8 cellular contexts compared by ENCODE assay signal in the genomic region with DNA sequence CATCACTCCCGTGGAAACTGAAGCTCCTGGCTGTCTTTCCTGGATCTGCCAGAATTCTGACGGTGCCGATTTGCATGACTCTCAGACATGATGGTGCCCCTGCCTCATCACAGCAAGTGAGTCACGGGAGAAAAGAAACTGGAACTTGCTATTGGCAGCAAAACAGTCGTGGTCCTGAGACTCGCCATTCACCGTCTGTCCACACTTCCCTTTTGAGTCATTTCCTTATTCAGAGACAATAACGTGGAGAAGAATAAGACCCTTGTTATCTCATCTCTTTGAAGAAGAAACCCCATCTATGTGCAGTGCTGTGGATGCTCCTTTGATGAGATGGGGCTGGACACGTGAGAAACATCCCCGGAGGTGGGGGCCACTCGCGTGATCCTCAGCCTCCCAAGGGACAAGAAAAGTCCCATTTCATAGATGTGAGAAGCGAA. TPM values are rescaled to one million over a fixed set of nuclear protein-coding genes. Genes with fewer than 3 reads are reported as not detected.
DNase-seq lines count a peak whose midpoint lies in the region; ATAC-seq and TF ChIP-seq lines count a peak whose summit lies in the region.

No MANE protein-coding gene starts in this region.

- TF ChIP-seq POLR2A in heart left ventricle (IDR thresholded peaks at IDR 0.05): no peak

- no peaks in the 10 kb centered on the region for H3K36me3 ChIP-seq in heart left ventricle

- DNase-seq in heart left ventricle: no peak
- DNase-seq in Right ventricle myocardium superior: no peak
- DNase-seq in RPMI7951 (ENCODE audit: low read depth): peak; percentile 80
- peak; percentile 87 for DNase-seq in medulla oblongata (ENCODE audit: extremely low spot score)
- no peak for DNase-seq in cerebellum (ENCODE audit: low spot score)
- DNase-seq in NCI-H2171 (lab: John Stamatoyannopoulos, UW): no peak
- no peak for DNase-seq in COLO668 (lab: John Stamatoyannopoulos, UW; ENCODE audit: unreplicated experiment)

- H3K27ac ChIP-seq in heart left ventricle: no peak overlapping the region

- H3K4me1 ChIP-seq in heart left ventricle: peaks cover 0 to 12% (median 0%) of the 10 kb centered on the region in 12 donors

- intact Hi-C loops in heart left ventricle (cut with DNase I): no loop called here
- intact Hi-C loops in Right ventricle myocardium superior (cut with DNase I): no loop called here

- ATAC-seq in heart left ventricle: peak in 3 of 4 donors; percentile 42 to 65 (median 49)
- ATAC-seq in Right ventricle myocardium superior (ENCODE audit: poor library complexity): no peak
- ATAC-seq in HG02943 (IDR thresholded peaks at IDR 0.05; ENCODE audit: low read depth, unreplicated experiment): peak; percentile 54

- peaks cover 0 to 10% (median 0%) of the 10 kb centered on the region in 9 donors for H3K27me3 ChIP-seq in heart left ventricle

- no peak for TF ChIP-seq CTCF in heart left ventricle (IDR thresholded peaks at IDR 0.05)

- H3K4me3 ChIP-seq in heart left ventricle: peak overlapping the region in 4 of 12 donors; percentile 3 to 39 (median 29)

- H3K9me3 ChIP-seq in heart left ventricle: no peaks in the 10 kb centered on the region

- 40 to 50% (median 41%) methylated on average over 13 of the region's 13 CpGs for WGBS in heart left ventricle, 4 donors

RNA-seq across cellular contexts. Expression of gene GPR31, which starts 4.2 kb away (rescaled TPM):
- total RNA-seq in heart left ventricle (not detected), Right ventricle myocardium superior (not detected), cerebellum (not detected)
- polyA plus RNA-seq in heart left ventricle: not detected
- total RNA-seq in RPMI7951 (2014; rRNA removed; shearing (Covaris generic)): not detected in 2 replicates

RNA-seq across cellular contexts. Expression of gene CCR6, which starts 30.6 kb away (rescaled TPM):
- total RNA-seq in heart left ventricle (under 1 TPM in 1 of 9 donors, not detected in 8; 0.23 TPM), Right ventricle myocardium superior (not detected), cerebellum (not detected)
- polyA plus RNA-seq in heart left ventricle: not detected
- not detected in 2 replicates for total RNA-seq in RPMI7951 (2014; rRNA removed; shearing (Covaris generic))

Comparison
In these comparisons a context has a peak if more than half of its experiments do, and no peak if none do; other contexts are left out.
1. DNase-seq: peak in RPMI7951 (single experiment) and medulla oblongata (single experiment); none in heart left ventricle (0 of 5), Right ventricle myocardium superior (single experiment), cerebellum (single experiment), NCI-H2171 (single experiment) and COLO668 (single experiment).